Comparison of ENCODE assay signal across 8 cellular contexts in the genomic region with DNA sequence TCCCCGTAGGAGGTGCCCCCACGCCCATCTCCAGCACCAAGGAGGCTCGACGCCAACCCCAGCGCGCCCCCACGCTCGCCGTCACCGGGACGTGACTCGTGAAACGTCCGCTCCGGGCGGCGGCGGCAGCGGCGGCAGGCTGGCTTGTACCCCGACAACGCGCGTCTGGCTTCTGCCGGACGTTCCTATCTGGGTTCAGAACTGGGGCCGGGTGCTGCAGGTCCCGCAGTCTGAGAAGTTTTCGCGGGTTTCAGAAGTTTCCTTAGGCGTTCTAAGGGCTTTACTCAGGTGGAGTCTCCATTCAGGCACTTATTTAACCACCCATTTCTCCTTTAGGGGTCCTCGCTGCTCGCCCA. TPM values are rescaled to one million over a fixed set of nuclear protein-coding genes. Genes with fewer than 3 reads are reported as not detected.
A peak's percentile ranks its signal among the peaks of the same experiment; 100 is the strongest.
DNase-seq lines count a peak whose midpoint lies in the region; ATAC-seq and TF ChIP-seq lines count a peak whose summit lies in the region.

No MANE protein-coding gene starts in this region.

- peaks cover 6% of the 10 kb centered on the region for H3K36me3 Mint-ChIP-seq in progenitor cell of endocrine pancreas (ENCODE audit: insufficient read depth)

- POLR2A ChIA-PET in RWPE1 (lab: Yijun Ruan, JAX; ENCODE audit: low non-redundant PET): no interaction called here

- H3K9me3 ChIP-seq in BE2C: no peaks in the 10 kb centered on the region

- TF ChIP-seq CTCF in BE2C (IDR thresholded peaks at IDR 0.05; ENCODE audit: low read depth, low read length) (no peak), RWPE1 (conservative IDR thresholded peaks at IDR 0.05; ENCODE audit: low read depth) (no peak), progenitor cell of endocrine pancreas (IDR thresholded peaks at IDR 0.05; ENCODE audit: unreplicated experiment) (no peak)

- CTCF ChIA-PET in RWPE1 (lab: Yijun Ruan, JAX): interaction anchor here (0.7 kb wide), 1 partner anchor 65 kb away, joined by 4 read pairs; no protein-coding TSS in a partner anchor

- DNase-seq in BE2C (peak; percentile 72), RWPE1 (ENCODE audit: low spot score) (peak; percentile 61), activated gamma-delta T cell (lab: John Stamatoyannopoulos, UW) (peak; percentile 66), head of caudate nucleus (peak in 41 of 42 donors; percentile 73 to 93 (median 84)), progenitor cell of endocrine pancreas (ENCODE audit: low spot score, unreplicated experiment) (peak; percentile 54), ureter (ENCODE audit: low spot score) (peak; percentile 92)

- H3K9me3 Mint-ChIP-seq in progenitor cell of endocrine pancreas (ENCODE audit: low read depth): no peaks in the 10 kb centered on the region

- peak overlapping the region; percentile 97 for H3K4me3 Mint-ChIP-seq in progenitor cell of endocrine pancreas (ENCODE audit: low read depth)

- no peaks in the 10 kb centered on the region for H3K27me3 ChIP-seq in BE2C

- peak overlapping the region; percentile 99 for H3K27ac ChIP-seq in RWPE1

- H3K4me1 Mint-ChIP-seq in progenitor cell of endocrine pancreas (ENCODE audit: low read depth): peaks cover 44% of the 10 kb centered on the region

- H3K36me3 ChIP-seq in BE2C: peaks cover 3% of the 10 kb centered on the region; the same call in 1 of the 2 replicates

- H3K27ac Mint-ChIP-seq in progenitor cell of endocrine pancreas: peak overlapping the region; percentile 99

- H3K4me1 ChIP-seq in BE2C: no peaks in the 10 kb centered on the region

- H3K4me3 ChIP-seq in BE2C (ENCODE audit: low read depth, low read length): peak overlapping the region; percentile 63

- ATAC-seq in GM19025 (IDR thresholded peaks at IDR 0.05; ENCODE audit: low read depth, unreplicated experiment): peak; percentile 33
- peak; percentile 40 for ATAC-seq in HG03175 (IDR thresholded peaks at IDR 0.05; ENCODE audit: unreplicated experiment)

- no peaks in the 10 kb centered on the region for H3K27me3 Mint-ChIP-seq in progenitor cell of endocrine pancreas

- intact Hi-C loops in head of caudate nucleus (cut with DNase I): loop anchor here (10.0 kb wide), 1 partner anchor 132 kb away; the partner anchor contains the start of genes SMCR8 and TOP3A

RNA-seq across cellular contexts. Expression of gene ALKBH5, which starts 0.7 kb away (rescaled TPM):
- 47.5 TPM for polyA plus RNA-seq in BE2C (2012; ENCODE audit: insufficient read depth, insufficient read length, low read depth)
- 78.1 and 78.4 TPM in 2 replicates for total RNA-seq in progenitor cell of endocrine pancreas
- total RNA-seq in ureter: 87.9 TPM

RNA-seq across cellular contexts. Expression of gene LLGL1, which starts 42.5 kb away (rescaled TPM):
- polyA plus RNA-seq in BE2C (2012; ENCODE audit: insufficient read depth, insufficient read length, low read depth): 16.0 TPM
- 75.8 and 76.7 TPM in 2 replicates for total RNA-seq in progenitor cell of endocrine pancreas
- total RNA-seq in ureter: 18.5 TPM

Comparison
In these comparisons a context has a peak if more than half of its experiments do, and no peak if none do; other contexts are left out.
1. Peak in every context shown above with its lines: DNase-seq, ATAC-seq, H3K4me3 ChIP-seq and H3K27ac ChIP-seq.